ENCODE assay signal across 10 cellular contexts in genomic region chr12:47889040-47889439, GRCh38. TPM values are rescaled to one million over a fixed set of nuclear protein-coding genes. Genes with fewer than 3 reads are reported as not detected.
DNase-seq lines count a peak whose midpoint lies in the region; ATAC-seq and TF ChIP-seq lines count a peak whose summit lies in the region.
"Had no signal": no experiment of that assay in that cellular context is flagged by ENCODE, and none has a peak within 500 bp of the region (broad histone marks: within the 10 kb centered on the region; RNA-seq: fewer than 3 reads in every experiment).

No MANE protein-coding gene starts in this region.

- POLR2A ChIA-PET in activated CD4-positive, alpha-beta memory T cell treated with anti-CD3 and anti-CD28 coated beads for 36 hours (lab: Charles Lee): interaction anchor here (0.8 to 4.9 kb wide), 3 partner anchors 11 to 99 kb away, joined by 3 to 29 read pairs (median 3); partner anchors contain the start of gene VDR
- POLR2A ChIA-PET in Caco-2 (lab: Charles Lee): interaction anchor here (1.3 kb wide), 1 partner anchor 16 kb away, joined by 3 read pairs; the partner anchor contains the start of gene VDR

- no peaks in the 10 kb centered on the region for H3K27me3 ChIP-seq in Caco-2 (replicated peaks; ENCODE audit: control insufficient read depth, insufficient read depth, low read length)

- BruUV-seq in Caco-2 (replicated peaks; lab: Mats Ljungman, UMichigan): no TSS peak

- no peaks in the 10 kb centered on the region for H3K9me3 Mint-ChIP-seq in activated CD4-positive, alpha-beta memory T cell treated with anti-CD3 and anti-CD28 coated beads for 36 hours
- H3K9me3 Mint-ChIP-seq in Caco-2 (ENCODE audit: unreplicated experiment): no peaks in the 10 kb centered on the region
- H3K9me3 Mint-ChIP-seq: mesothelial cell of epicardium had no signal

- peak; percentile 62 for DNase-seq in activated effector memory CD4-positive, alpha-beta T cell treated with anti-CD3 and anti-CD28 coated beads, Interleukin-2, amount 50 U/mL, for 16 hours
- no peak for DNase-seq in activated effector memory CD4-positive, alpha-beta T cell treated with Interleukin-2 at 50 U/mL for 16 hours
- DNase-seq in activated CD4-positive, alpha-beta memory T cell treated with anti-CD3 and anti-CD28 coated beads for 36 hours: peak; percentile 51
- DNase-seq in sciatic nerve (ENCODE audit: low spot score) (no peak), Caco-2 (no peak), NCI-H1417 (lab: John Stamatoyannopoulos, UW) (no peak), foreskin melanocyte (no peak)
- DNase-seq: NCI-H526 had no signal

- intact Hi-C loops in activated CD4-positive, alpha-beta memory T cell treated with anti-CD3 and anti-CD28 coated beads for 36 hours (cut with micrococcal nuclease): loop anchor here (5.0 to 10.0 kb wide), 2 partner anchors 42 to 494 kb away; no protein-coding TSS in a partner anchor
- intact Hi-C loops in sciatic nerve (cut with DNase I) (no loop called here), Caco-2 (cut with micrococcal nuclease; ENCODE audit: unreplicated experiment) (no loop called here)

- no peaks in the 10 kb centered on the region for H3K9me3 ChIP-seq in Caco-2

- H3K27ac Mint-ChIP-seq in activated CD4-positive, alpha-beta memory T cell treated with anti-CD3 and anti-CD28 coated beads for 36 hours: peak overlapping the region; percentile 86
- no peak overlapping the region for H3K27ac Mint-ChIP-seq in Caco-2 (ENCODE audit: unreplicated experiment)
- H3K27ac Mint-ChIP-seq: mesothelial cell of epicardium had no signal

- CTCF ChIA-PET in activated CD4-positive, alpha-beta memory T cell treated with anti-CD3 and anti-CD28 coated beads for 36 hours (lab: Charles Lee): interaction anchor here (1.2 to 2.2 kb wide), 3 partner anchors 11 to 173 kb away, joined by 3 to 6 read pairs (median 5); no protein-coding TSS in a partner anchor
- CTCF ChIA-PET in Caco-2 (lab: Charles Lee): interaction anchor here (1.0 to 1.5 kb wide), 2 partner anchors 16 to 20 kb away, joined by 3 read pairs; partner anchors contain the start of gene VDR

- H3K4me1 ChIP-seq in Caco-2: peaks cover 4% of the 10 kb centered on the region; the same call in 1 of the 2 replicates

- no peak for TF ChIP-seq CTCF in Caco-2 (IDR thresholded peaks at IDR 0.05; ENCODE audit: insufficient read depth in 1 of 2, low read depth in 1 of 2, low read length in 1 of 2, severe bottlenecking in 1 of 2, unreplicated experiment in 1 of 2)

- H3K4me3 Mint-ChIP-seq in activated CD4-positive, alpha-beta memory T cell treated with anti-CD3 and anti-CD28 coated beads for 36 hours: peak overlapping the region; percentile 64
- H3K4me3 Mint-ChIP-seq in Caco-2 (ENCODE audit: unreplicated experiment): no peak overlapping the region
- H3K4me3 Mint-ChIP-seq: mesothelial cell of epicardium had no signal

- H3K36me3 ChIP-seq in Caco-2 (ENCODE audit: control insufficient read depth, insufficient read depth, low read length): no peaks in the 10 kb centered on the region

- peaks cover 79% of the 10 kb centered on the region for H3K36me3 Mint-ChIP-seq in activated CD4-positive, alpha-beta memory T cell treated with anti-CD3 and anti-CD28 coated beads for 36 hours
- no peaks in the 10 kb centered on the region for H3K36me3 Mint-ChIP-seq in Caco-2 (ENCODE audit: insufficient read depth, unreplicated experiment)
- H3K36me3 Mint-ChIP-seq: mesothelial cell of epicardium had no signal

- ATAC-seq in HG03354 (IDR thresholded peaks at IDR 0.05; ENCODE audit: poor library complexity, severe bottlenecking, unreplicated experiment) (peak; percentile 58), sciatic nerve (peak; percentile 11)

- H3K27me3 Mint-ChIP-seq in activated CD4-positive, alpha-beta memory T cell treated with anti-CD3 and anti-CD28 coated beads for 36 hours: no peaks in the 10 kb centered on the region
- no peaks in the 10 kb centered on the region for H3K27me3 Mint-ChIP-seq in Caco-2 (ENCODE audit: insufficient read depth, unreplicated experiment)

- no peak overlapping the region for H3K4me3 ChIP-seq in Caco-2 (ENCODE audit: low read depth, low read length)

- peaks cover 86% of the 10 kb centered on the region for H3K4me1 Mint-ChIP-seq in activated CD4-positive, alpha-beta memory T cell treated with anti-CD3 and anti-CD28 coated beads for 36 hours (ENCODE audit: low read depth)
- peaks cover 6% of the 10 kb centered on the region for H3K4me1 Mint-ChIP-seq in Caco-2 (ENCODE audit: low read depth, unreplicated experiment)
- H3K4me1 Mint-ChIP-seq: mesothelial cell of epicardium had no signal

RNA-seq across cellular contexts. Expression of gene VDR, which starts 15.8 kb away (rescaled TPM):
- 100 to 1,000 TPM; 156 TPM for total RNA-seq in activated CD4-positive, alpha-beta memory T cell treated with anti-CD3 and anti-CD28 coated beads for 36 hours
- 1.9 TPM for total RNA-seq in sciatic nerve
- total RNA-seq in Caco-2 (2022): 13.6 and 15.4 TPM in 2 replicates

Comparison
In these comparisons a context has a peak if more than half of its experiments do, and no peak if none do; other contexts are left out.
1. DNase-seq: peak in activated effector memory CD4-positive, alpha-beta T cell treated with anti-CD3 and anti-CD28 coated beads, Interleukin-2, amount 50 U/mL, for 16 hours (single experiment) and activated CD4-positive, alpha-beta memory T cell treated with anti-CD3 and anti-CD28 coated beads for 36 hours (single experiment); none in activated effector memory CD4-positive, alpha-beta T cell treated with Interleukin-2 at 50 U/mL for 16 hours (single experiment), sciatic nerve (single experiment), Caco-2 (0 of 2), NCI-H1417 (0 of 3) and foreskin melanocyte (single experiment).